ENCODE assay signal across 10 cellular contexts in the genomic region with DNA sequence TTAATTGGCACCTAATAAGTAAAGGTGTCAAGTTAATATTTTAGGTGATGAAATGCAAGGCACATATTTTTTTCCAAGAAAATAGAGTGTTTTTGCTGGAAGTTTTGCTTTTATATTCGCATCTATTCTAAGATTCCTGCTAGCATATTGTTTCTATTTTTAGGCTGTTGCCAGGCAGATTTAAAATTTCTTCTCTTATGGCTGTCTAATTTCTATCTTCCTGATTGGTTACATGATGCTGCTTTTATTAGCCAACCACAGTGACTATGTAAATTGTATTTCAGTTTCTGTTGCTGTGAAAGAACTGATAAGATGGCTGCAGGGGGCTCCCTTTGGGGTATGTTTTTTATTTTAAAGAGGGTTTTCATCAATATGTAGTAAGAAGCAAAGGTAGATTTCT. TPM values are rescaled to one million over a fixed set of nuclear protein-coding genes. Genes with fewer than 3 reads are reported as not detected.
DNase-seq lines count a peak whose midpoint lies in the region; ATAC-seq and TF ChIP-seq lines count a peak whose summit lies in the region.
"Had no signal": no experiment of that assay in that cellular context is flagged by ENCODE, and none has a peak within 500 bp of the region (broad histone marks: within the 10 kb centered on the region; RNA-seq: fewer than 3 reads in every experiment).

No MANE protein-coding gene starts in this region.

- peaks cover 10% of the 10 kb centered on the region; the same call in 1 of the 2 replicates for H3K36me3 ChIP-seq in SU-DHL-6 (ENCODE audit: low read length)
- H3K36me3 ChIP-seq: left lung had no signal

- H2AFZ ChIP-seq in SU-DHL-6 (ENCODE audit: low read depth, low read length, severe bottlenecking), result no peak overlapping the region

- no peaks in the 10 kb centered on the region for H3K9me3 ChIP-seq in SU-DHL-6 (ENCODE audit: insufficient read depth, low read length)
- H3K9me3 ChIP-seq: left lung had no signal

- no peaks in the 10 kb centered on the region for H3K27me3 Mint-ChIP-seq in activated naive CD4-positive, alpha-beta T cell treated with anti-CD3 and anti-CD28 coated beads for 36 hours (ENCODE audit: low read depth)

- peak overlapping the region; percentile 59 for H3K27ac Mint-ChIP-seq in activated naive CD4-positive, alpha-beta T cell treated with anti-CD3 and anti-CD28 coated beads for 36 hours
- H3K27ac Mint-ChIP-seq in stimulated activated effector memory CD8-positive, alpha-beta T cell treated with anti-CD3 and anti-CD28 coated beads, Interleukin-12 subunit alpha, Interleukin-12 subunit beta, amount 100 ng/mL, for 72 hours, result peak overlapping the region; percentile 80

- ATAC-seq in stimulated activated effector memory CD8-positive, alpha-beta T cell treated with anti-CD3 and anti-CD28 coated beads, Interleukin-12 subunit alpha, Interleukin-12 subunit beta, amount 100 ng/mL, for 72 hours, result peak; percentile 48
- no peak for ATAC-seq in GM21737 (IDR thresholded peaks at IDR 0.05; ENCODE audit: unreplicated experiment)
- ATAC-seq in HG02571 (IDR thresholded peaks at IDR 0.05; ENCODE audit: unreplicated experiment), result no peak
- ATAC-seq: left lung had no signal

- CTCF ChIA-PET in activated naive CD4-positive, alpha-beta T cell treated with anti-CD3 and anti-CD28 coated beads for 36 hours (lab: Charles Lee), result interaction anchor here (0.8 kb wide), 1 partner anchor 14 kb away, joined by 3 read pairs; no protein-coding TSS in a partner anchor

- H3K9me3 Mint-ChIP-seq in activated naive CD4-positive, alpha-beta T cell treated with anti-CD3 and anti-CD28 coated beads for 36 hours, result peaks cover 2% of the 10 kb centered on the region
- no peaks in the 10 kb centered on the region for H3K9me3 Mint-ChIP-seq in stimulated activated effector memory CD8-positive, alpha-beta T cell treated with anti-CD3 and anti-CD28 coated beads, Interleukin-12 subunit alpha, Interleukin-12 subunit beta, amount 100 ng/mL, for 72 hours

- H3K4me1 Mint-ChIP-seq in activated naive CD4-positive, alpha-beta T cell treated with anti-CD3 and anti-CD28 coated beads for 36 hours (ENCODE audit: low read depth), result peaks cover 70% of the 10 kb centered on the region
- peaks cover 50% of the 10 kb centered on the region for H3K4me1 Mint-ChIP-seq in stimulated activated effector memory CD8-positive, alpha-beta T cell treated with anti-CD3 and anti-CD28 coated beads, Interleukin-12 subunit alpha, Interleukin-12 subunit beta, amount 100 ng/mL, for 72 hours

- H3K27ac ChIP-seq in SU-DHL-6 (ENCODE audit: low read depth, low read length), result peak overlapping the region; percentile 37; the same call in 1 of the 2 replicates
- H3K27ac ChIP-seq: left lung had no signal

- H3K9me2 ChIP-seq in SU-DHL-6 (replicated peaks; ENCODE audit: insufficient read depth, low read length), result no peaks in the 10 kb centered on the region

- H3K27me3 ChIP-seq in SU-DHL-6 (ENCODE audit: low read length), result no peaks in the 10 kb centered on the region
- H3K27me3 ChIP-seq: left lung had no signal

- H3K4me3 ChIP-seq in SU-DHL-6 (ENCODE audit: insufficient read depth, low read length, poor library complexity, severe bottlenecking), result no peak overlapping the region
- no peak overlapping the region for H3K4me3 ChIP-seq in fibroblast of the aortic adventitia (ENCODE audit: low read depth, low read length)
- H3K4me3 ChIP-seq: left lung had no signal

- DNase-seq in activated naive CD4-positive, alpha-beta T cell treated with anti-CD3 and anti-CD28 coated beads for 36 hours, result no peak
- DNase-seq in activated naive CD4-positive, alpha-beta T cell treated with anti-CD3 and anti-CD28 coated beads, Interleukin-2, amount 50 U/mL, for 16 hours, result no peak
- DNase-seq in fibroblast of the aortic adventitia (ENCODE audit: low read depth), result peak; percentile 64
- DNase-seq in stimulated activated effector memory CD8-positive, alpha-beta T cell treated with anti-CD3 and anti-CD28 coated beads, Interleukin-12 subunit alpha, Interleukin-12 subunit beta, amount 100 ng/mL, for 72 hours (ENCODE audit: low spot score in 2 of 2), result no peak
- DNase-seq in nucleus accumbens (lab: John Stamatoyannopoulos, UW), result no peak
- DNase-seq: Calu3, left lung had no signal

- H3K4me3 Mint-ChIP-seq in activated naive CD4-positive, alpha-beta T cell treated with anti-CD3 and anti-CD28 coated beads for 36 hours, result no peak overlapping the region
- peak overlapping the region; percentile 36 for H3K4me3 Mint-ChIP-seq in stimulated activated effector memory CD8-positive, alpha-beta T cell treated with anti-CD3 and anti-CD28 coated beads, Interleukin-12 subunit alpha, Interleukin-12 subunit beta, amount 100 ng/mL, for 72 hours

- no peaks in the 10 kb centered on the region for H4K20me1 ChIP-seq in SU-DHL-6 (ENCODE audit: low read depth, low read length)

- intact Hi-C loops in activated naive CD4-positive, alpha-beta T cell treated with anti-CD3 and anti-CD28 coated beads for 36 hours (cut with micrococcal nuclease), result loop anchor here (1.0 kb wide), 1 partner anchor 8 kb away; no protein-coding TSS in a partner anchor

- H3F3A ChIP-seq in SU-DHL-6 (ENCODE audit: insufficient read depth), result peaks cover 11% of the 10 kb centered on the region; the same call in 1 of the 2 replicates

- peaks cover 22% of the 10 kb centered on the region for H3K36me3 Mint-ChIP-seq in activated naive CD4-positive, alpha-beta T cell treated with anti-CD3 and anti-CD28 coated beads for 36 hours (ENCODE audit: low read depth)
- peaks cover 36% of the 10 kb centered on the region for H3K36me3 Mint-ChIP-seq in stimulated activated effector memory CD8-positive, alpha-beta T cell treated with anti-CD3 and anti-CD28 coated beads, Interleukin-12 subunit alpha, Interleukin-12 subunit beta, amount 100 ng/mL, for 72 hours

- H3K4me2 ChIP-seq in SU-DHL-6 (ENCODE audit: low read depth, low read length, poor library complexity, severe bottlenecking), result no peak overlapping the region

- no peak for TF ChIP-seq CTCF in SU-DHL-6 (IDR thresholded peaks at IDR 0.05; ENCODE audit: insufficient read depth, low read length, poor library complexity, severe bottlenecking)
- no peak for TF ChIP-seq CTCF in fibroblast of the aortic adventitia (IDR thresholded peaks at IDR 0.05; ENCODE audit: insufficient read depth, low read length)

- no peak overlapping the region for H3K9ac ChIP-seq in SU-DHL-6 (ENCODE audit: low read length)

- H3K79me2 ChIP-seq in SU-DHL-6 (ENCODE audit: insufficient read depth, low read length), result peaks cover 98% of the 10 kb centered on the region

RNA-seq across cellular contexts. Expression of a gene that starts 42.7 kb away (rescaled TPM):
- total RNA-seq in activated naive CD4-positive, alpha-beta T cell treated with anti-CD3 and anti-CD28 coated beads for 36 hours, result 100 to 1,000 TPM; 131 to 141 TPM
- total RNA-seq in fibroblast of the aortic adventitia (ENCODE audit: low replicate concordance), result 48.1 and 164 TPM in 2 replicates
